ENCODE assay signal across 9 cellular contexts in genomic region chr10:6108631-6109443, GRCh38. TPM values are rescaled to one million over a fixed set of nuclear protein-coding genes. Genes with fewer than 3 reads are reported as not detected.
A peak's percentile ranks its signal among the peaks of the same experiment; 100 is the strongest.
DNase-seq lines count a peak whose midpoint lies in the region; ATAC-seq, FAIRE-seq and TF ChIP-seq lines count a peak whose summit lies in the region.
"Had no signal": no experiment of that assay in that cellular context is flagged by ENCODE, and none has a peak within 500 bp of the region (broad histone marks: within the 10 kb centered on the region; RNA-seq: fewer than 3 reads in every experiment).

No MANE protein-coding gene starts in this region.

- H3K4me3 Mint-ChIP-seq in CD4-positive, alpha-beta T cell, result peak overlapping the region; percentile 57

- CTCF ChIA-PET in CD4-positive, alpha-beta T cell (lab: Charles Lee), result interaction anchor here (1.0 to 6.1 kb wide), 3 partner anchors 42 to 293 kb away, joined by 5 to 30 read pairs (median 5); partner anchors contain the start of gene PFKFB3

- no peak overlapping the region for H3K27ac ChIP-seq in CD4-positive, alpha-beta T cell (ENCODE audit: low read depth, low read length)
- H3K27ac ChIP-seq in liver (ENCODE audit: low read depth in 1 of 2, low read length in 2 of 2), result no peak overlapping the region

- no peaks in the 10 kb centered on the region for H3K27me3 Mint-ChIP-seq in CD4-positive, alpha-beta T cell

- H3K9ac ChIP-seq in liver (ENCODE audit: low read depth in 1 of 2, low read length in 2 of 2), result no peak overlapping the region

- no peaks in the 10 kb centered on the region for H3K9me3 ChIP-seq in CD4-positive, alpha-beta T cell (ENCODE audit: control insufficient read depth, low read length)
- no peaks in the 10 kb centered on the region for H3K9me3 ChIP-seq in liver (ENCODE audit: control insufficient read depth in 4 of 4, low read length in 3 of 4)

- 45% methylated on average over 12 of the region's 12 CpGs for WGBS in liver

- peak; percentile 85 to 91 for TF ChIP-seq RAD21 in liver (IDR thresholded peaks at IDR 0.05)

- H3K36me3 Mint-ChIP-seq in CD4-positive, alpha-beta T cell (ENCODE audit: low read depth), result peaks cover 93% of the 10 kb centered on the region

- peak; percentile 86 for ATAC-seq in CD4-positive, alpha-beta T cell (ENCODE audit: poor library complexity)
- ATAC-seq in HG03432 (IDR thresholded peaks at IDR 0.05; ENCODE audit: unreplicated experiment) (no peak), HG02642 (IDR thresholded peaks at IDR 0.05; ENCODE audit: poor library complexity, unreplicated experiment) (no peak), GM21423 (IDR thresholded peaks at IDR 0.05; ENCODE audit: unreplicated experiment) (no peak)

- POLR2A ChIA-PET in CD4-positive, alpha-beta T cell (lab: Charles Lee), result interaction anchor here (0.7 to 1.7 kb wide), 3 partner anchors 35 to 293 kb away, joined by 3 to 4 read pairs (median 3); no protein-coding TSS in a partner anchor

- no peaks in the 10 kb centered on the region for H3K9me3 Mint-ChIP-seq in CD4-positive, alpha-beta T cell

- H3K4me1 Mint-ChIP-seq in CD4-positive, alpha-beta T cell (ENCODE audit: low read depth), result peaks cover 35% of the 10 kb centered on the region

- H3K36me3 ChIP-seq in liver (ENCODE audit: control insufficient read depth in 4 of 4, insufficient read depth in 3 of 4, low read depth in 1 of 4, low read length in 3 of 4), result peaks cover 15 to 61% (median 47%) of the 10 kb centered on the region in 4 donors

- peak in 2 of 10 experiments; percentile 17 to 20 for DNase-seq in CD4-positive, alpha-beta T cell
- DNase-seq in GM19239 (ENCODE audit: insufficient read length, low spot score) (no peak), RPMI8226 (peak; percentile 59), cerebellum (ENCODE audit: low spot score) (peak; percentile 33)

- H3K4me1 ChIP-seq in liver (ENCODE audit: control insufficient read depth in 4 of 4, insufficient read depth in 4 of 4, low read length in 3 of 4), result no peaks in the 10 kb centered on the region

- H3K4me3 ChIP-seq in liver (ENCODE audit: low read depth in 1 of 3, low read length in 3 of 3), result no peak overlapping the region

- TF ChIP-seq CTCF in CD4-positive, alpha-beta T cell (IDR thresholded peaks at IDR 0.05), result peak; percentile 91
- peak; percentile 71 for TF ChIP-seq CTCF in liver (IDR thresholded peaks at IDR 0.05; ENCODE audit: low read depth, low read length, missing input control)

- intact Hi-C loops in CD4-positive, alpha-beta T cell (cut with DNase I, micrococcal nuclease), result loop anchor here (1.0 to 10.0 kb wide), 9 partner anchors 42 to 569 kb away; partner anchors contain the start of gene PFKFB3 (in 1 of the 2)

- no peaks in the 10 kb centered on the region for H3K27me3 ChIP-seq in CD4-positive, alpha-beta T cell (ENCODE audit: control insufficient read depth, insufficient read depth, low read length)
- H3K27me3 ChIP-seq in liver (ENCODE audit: control insufficient read depth in 4 of 4, insufficient read depth in 4 of 4, low read length in 3 of 4), result no peaks in the 10 kb centered on the region

- peak; percentile 83 for FAIRE-seq in GM19239 (lab: Jason Lieb, UNC)

- peak overlapping the region; percentile 43 for H3K27ac Mint-ChIP-seq in CD4-positive, alpha-beta T cell

TF ChIP-seq in liver, 16 proteins besides CTCF, POLR2A, EP300 and RAD21:
- TF ChIP-seq FOXA2 (IDR thresholded peaks at IDR 0.05) (no peak), MAX (IDR thresholded peaks at IDR 0.05) (no peak), JUND (IDR thresholded peaks at IDR 0.05) (no peak), TAF1 (conservative IDR thresholded peaks at IDR 0.05) (no peak), ATF3 (IDR thresholded peaks at IDR 0.05) (no peak), GABPA (IDR thresholded peaks at IDR 0.05 in 1 of 2, conservative IDR thresholded peaks at IDR 0.05 in 1 of 2) (no peak), REST (IDR thresholded peaks at IDR 0.05) (no peak), RXRA (IDR thresholded peaks at IDR 0.05) (no peak), SP1 (IDR thresholded peaks at IDR 0.05) (no peak), HNF4A (conservative IDR thresholded peaks at IDR 0.05) (no peak), FOXA1 (IDR thresholded peaks at IDR 0.05) (no peak), YY1 (IDR thresholded peaks at IDR 0.05) (no peak), HNF4G (IDR thresholded peaks at IDR 0.05) (no peak), EGR1 (IDR thresholded peaks at IDR 0.05; ENCODE audit: low read depth in 2 of 2) (no peak), ZBTB33 (IDR thresholded peaks at IDR 0.05) (no peak), NR2F2 (IDR thresholded peaks at IDR 0.05) (no peak)

RNA-seq across cellular contexts. Expression of gene RBM17, which starts 20.0 kb away (rescaled TPM):
- 100 to 1,000 TPM; 143 to 150 TPM for total RNA-seq in CD4-positive, alpha-beta T cell
- total RNA-seq in cerebellum (48.1 TPM), liver (10 to 100 TPM; 28.2 to 40.0 TPM)
- 10 to 100 TPM; 16.5 to 44.8 TPM for polyA plus RNA-seq in liver

RNA-seq across cellular contexts. Expression of gene IL2RA, which starts 46.7 kb away (rescaled TPM):
- total RNA-seq in CD4-positive, alpha-beta T cell, result 1 to 10 TPM; 4.9 to 5.4 TPM
- total RNA-seq in cerebellum (not detected), liver (1 to 10 TPM in 1 of 2 donors, not detected in 1; 1.6 TPM)
- under 1 TPM in 1 of 2 donors, not detected in 1; 0.46 TPM for polyA plus RNA-seq in liver
- total RNA-seq: skeletal muscle tissue had no signal
